In genomic region chr1:228222548-228222947, GRCh38 we compare ENCODE assay signal across 28 cellular contexts.
"Had no signal": no experiment of that assay in that cellular context is flagged by ENCODE, and none has a peak within 500 bp of the region (broad histone marks: within the 10 kb centered on the region; RNA-seq: fewer than 3 reads in every experiment).

No MANE protein-coding gene starts in this region.

- H3K27me3 Mint-ChIP-seq: activated naive CD4-positive, alpha-beta T cell treated with anti-CD3 and anti-CD28 coated beads, Interleukin-2, amount 50 U/mL, for 24 hours; activated naive CD8-positive, alpha-beta T cell treated with anti-CD3 and anti-CD28 coated beads, Interleukin-2, amount 50 U/mL, for 24 hours; activated T-helper 17 cell treated with anti-CD3 and anti-CD28 coated beads, Interleukin-2, amount 50 U/mL, for 72 hours; stimulated activated naive B cell treated with anti-CD40 and anti-IgM and Interleukin-4, amounts not matched to agents 10 μg/mL and 1 μg/mL and 100 μg/mL, for 72 hours had no signal

- H3K4me1 ChIP-seq: prostate gland, thyroid gland, upper lobe of right lung had no signal

- H3K36me3 ChIP-seq: neutrophil, ovary, upper lobe of right lung had no signal

- DNase-seq: activated CD4-positive, alpha-beta T cell treated with anti-CD3 and anti-CD28 coated beads for 4 hours; activated CD4-positive, alpha-beta T cell treated with anti-CD3 and anti-CD28 coated beads, Interleukin-2, amount 50 U/mL, for 4 hours; activated naive CD8-positive, alpha-beta T cell treated with anti-CD3 and anti-CD28 coated beads, Interleukin-2, amount 50 U/mL, for 24 hours; activated T-cell treated with anti-CD3 and anti-CD28 coated beads, Interleukin-2, amount 50 U/mL, for 1 hour; amygdala; dermis blood vessel endothelial cell; effector CD8-positive, alpha-beta T cell; esophagus squamous epithelium; foreskin melanocyte; kidney glomerular epithelial cell; mesendoderm; mucosa of descending colon; ovary; stimulated activated CD4-positive, alpha-beta T cell treated with anti-CD3 and anti-CD28 coated beads, Interleukin-15, amount 100 ng/mL, for 24 hours; stimulated activated CD4-positive, alpha-beta T cell treated with anti-CD3 and anti-CD28 coated beads, Interleukin-2, amount 100 ng/mL, for 24 hours; stimulated activated naive B cell treated with anti-CD40 and anti-IgM and Interleukin-4, amounts not matched to agents 10 μg/mL and 1 μg/mL and 100 μg/mL, for 72 hours; stomach; thyroid gland; upper lobe of right lung had no signal

- H3K4me3 ChIP-seq: esophagus squamous epithelium, lung, mucosa of descending colon, ovary, prostate gland, stomach, thyroid gland, upper lobe of right lung had no signal

- H3K27ac Mint-ChIP-seq: activated naive CD4-positive, alpha-beta T cell treated with anti-CD3 and anti-CD28 coated beads, Interleukin-2, amount 50 U/mL, for 24 hours; activated naive CD8-positive, alpha-beta T cell treated with anti-CD3 and anti-CD28 coated beads, Interleukin-2, amount 50 U/mL, for 24 hours; activated T-helper 17 cell treated with anti-CD3 and anti-CD28 coated beads, Interleukin-2, amount 50 U/mL, for 72 hours; nephron; stimulated activated naive B cell treated with anti-CD40 and anti-IgM and Interleukin-4, amounts not matched to agents 10 μg/mL and 1 μg/mL and 100 μg/mL, for 72 hours had no signal

- H3K9me3 Mint-ChIP-seq: activated naive CD4-positive, alpha-beta T cell treated with anti-CD3 and anti-CD28 coated beads, Interleukin-2, amount 50 U/mL, for 24 hours; activated naive CD8-positive, alpha-beta T cell treated with anti-CD3 and anti-CD28 coated beads, Interleukin-2, amount 50 U/mL, for 24 hours; activated T-helper 17 cell treated with anti-CD3 and anti-CD28 coated beads, Interleukin-2, amount 50 U/mL, for 72 hours had no signal

- H3K4me1 Mint-ChIP-seq: activated naive CD4-positive, alpha-beta T cell treated with anti-CD3 and anti-CD28 coated beads, Interleukin-2, amount 50 U/mL, for 24 hours; activated naive CD8-positive, alpha-beta T cell treated with anti-CD3 and anti-CD28 coated beads, Interleukin-2, amount 50 U/mL, for 24 hours; activated T-helper 17 cell treated with anti-CD3 and anti-CD28 coated beads, Interleukin-2, amount 50 U/mL, for 72 hours; nephron; stimulated activated naive B cell treated with anti-CD40 and anti-IgM and Interleukin-4, amounts not matched to agents 10 μg/mL and 1 μg/mL and 100 μg/mL, for 72 hours had no signal

- H3K4me3 Mint-ChIP-seq: activated naive CD4-positive, alpha-beta T cell treated with anti-CD3 and anti-CD28 coated beads, Interleukin-2, amount 50 U/mL, for 24 hours; activated naive CD8-positive, alpha-beta T cell treated with anti-CD3 and anti-CD28 coated beads, Interleukin-2, amount 50 U/mL, for 24 hours; activated T-helper 17 cell treated with anti-CD3 and anti-CD28 coated beads, Interleukin-2, amount 50 U/mL, for 72 hours; nephron; stimulated activated naive B cell treated with anti-CD40 and anti-IgM and Interleukin-4, amounts not matched to agents 10 μg/mL and 1 μg/mL and 100 μg/mL, for 72 hours had no signal

- ATAC-seq: activated naive CD8-positive, alpha-beta T cell treated with anti-CD3 and anti-CD28 coated beads, Interleukin-2, amount 50 U/mL, for 24 hours; activated T-helper 17 cell treated with anti-CD3 and anti-CD28 coated beads, Interleukin-2, amount 50 U/mL, for 72 hours; left lobe of liver; mucosa of descending colon; stimulated activated naive B cell treated with anti-CD40 and anti-IgM and Interleukin-4, amounts not matched to agents 10 μg/mL and 1 μg/mL and 100 μg/mL, for 72 hours; upper lobe of right lung had no signal

- H3K27ac ChIP-seq: epithelial cell of prostate, esophagus squamous epithelium, neutrophil, ovary, prostate gland, stomach, thyroid gland, upper lobe of right lung, VCaP had no signal

- H3K9me3 ChIP-seq: neutrophil, prostate gland, thyroid gland, upper lobe of right lung had no signal

- H3K27me3 ChIP-seq: esophagus squamous epithelium, neutrophil, ovary, stomach, thyroid gland, upper lobe of right lung had no signal
